In the genomic region with DNA sequence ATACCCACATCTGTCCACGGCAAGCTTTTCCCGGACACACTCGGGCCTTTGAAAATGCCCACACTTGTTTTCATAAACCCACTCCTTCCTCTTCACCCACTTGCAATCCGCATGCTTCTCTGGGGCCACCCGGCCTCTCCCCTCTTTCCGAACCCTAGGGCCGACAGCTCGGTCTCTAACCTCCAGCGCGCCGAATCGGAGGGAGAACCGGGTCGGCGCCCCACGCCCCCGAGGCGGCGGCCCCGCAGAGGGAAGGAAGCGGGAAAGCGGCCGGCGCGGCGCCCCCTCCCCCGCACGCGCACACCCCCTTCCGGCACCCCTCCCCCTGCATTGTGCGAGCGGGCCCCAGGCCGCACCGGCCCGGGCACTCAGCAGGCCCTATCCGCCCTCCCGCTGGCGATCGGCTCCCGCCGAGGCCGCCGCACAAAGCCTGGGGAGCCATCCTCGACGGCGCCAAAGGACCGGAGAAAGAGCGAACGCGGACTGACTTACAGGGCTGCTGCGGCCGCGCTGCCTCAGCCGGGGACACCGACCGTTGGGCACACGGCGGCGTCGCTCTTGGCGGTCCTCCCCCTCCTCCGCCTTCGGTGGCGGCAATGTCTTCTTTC, we compare ENCODE assay signal across 8 cellular contexts. TPM values are rescaled to one million over a fixed set of nuclear protein-coding genes. Genes with fewer than 3 reads are reported as not detected.
DNase-seq lines count a peak whose midpoint lies in the region; ATAC-seq and TF ChIP-seq lines count a peak whose summit lies in the region.

No MANE protein-coding gene starts in this region.

- H2AK5ac ChIP-seq in neuronal stem cell (ENCODE audit: low read depth, low read length) = peak overlapping the region; percentile 98

- H3K9me3 ChIP-seq in OCI-LY1 (ENCODE audit: low read length) (no peaks in the 10 kb centered on the region), neuronal stem cell (replicated peaks in 1 of 2; ENCODE audit: control insufficient read depth in 2 of 2, insufficient read depth in 1 of 2, low read depth in 1 of 2, low read length in 2 of 2) (peaks cover 0 to 5% of the 10 kb centered on the region in 2 donors), suprapubic skin (no peaks in the 10 kb centered on the region)

- H4K8ac ChIP-seq in neuronal stem cell (ENCODE audit: low read depth, low read length) = no peak overlapping the region

- H3K9me2 ChIP-seq in OCI-LY1 (ENCODE audit: low read depth, low read length) = no peaks in the 10 kb centered on the region

- H3K18ac ChIP-seq in neuronal stem cell (ENCODE audit: low read length) = peak overlapping the region; percentile 100

- H2BK12ac ChIP-seq in neuronal stem cell (ENCODE audit: low read length) = no peak overlapping the region

- H3K27me3 ChIP-seq in OCI-LY1 (ENCODE audit: insufficient read depth, low read length) = no peaks in the 10 kb centered on the region
- no peaks in the 10 kb centered on the region for H3K27me3 ChIP-seq in foreskin keratinocyte
- no peaks in the 10 kb centered on the region for H3K27me3 ChIP-seq in neuronal stem cell (ENCODE audit: control insufficient read depth in 3 of 3, insufficient read depth in 3 of 3, low read depth in 1 of 3, low read length in 3 of 3)
- no peaks in the 10 kb centered on the region for H3K27me3 ChIP-seq in suprapubic skin

- TF ChIP-seq CTCF in OCI-LY1 (IDR thresholded peaks at IDR 0.05; ENCODE audit: low read length) = no peak
- TF ChIP-seq CTCF in foreskin keratinocyte (conservative IDR thresholded peaks at IDR 0.05) = no peak
- TF ChIP-seq CTCF in suprapubic skin (IDR thresholded peaks at IDR 0.05) = no peak

- H3K4ac ChIP-seq in neuronal stem cell (ENCODE audit: low read length) = peak overlapping the region; percentile 97

- peaks cover 49% of the 10 kb centered on the region for H3K79me2 ChIP-seq in OCI-LY1 (ENCODE audit: insufficient read depth, low read length)

- peaks cover 31% of the 10 kb centered on the region for H3K36me3 ChIP-seq in OCI-LY1 (ENCODE audit: insufficient read depth, low read length)
- peaks cover 0 to 37% of the 10 kb centered on the region in 2 donors for H3K36me3 ChIP-seq in neuronal stem cell (replicated peaks in 1 of 2; ENCODE audit: control insufficient read depth in 2 of 2, insufficient read depth in 2 of 2, low read length in 2 of 2)
- no peaks in the 10 kb centered on the region for H3K36me3 ChIP-seq in suprapubic skin

- H3K4me2 ChIP-seq in OCI-LY1 (ENCODE audit: low read length) (peak overlapping the region; percentile 91), neuronal stem cell (ENCODE audit: insufficient read depth, low read length, poor library complexity, severe bottlenecking) (peak overlapping the region; percentile 47)

- H2BK120ac ChIP-seq in neuronal stem cell (ENCODE audit: low read depth, low read length) = no peak overlapping the region

- H4K20me1 ChIP-seq in OCI-LY1 (ENCODE audit: insufficient read depth, low read length) = peaks cover 6% of the 10 kb centered on the region; the same call in 1 of the 2 replicates

- no peaks in the 10 kb centered on the region for H3F3A ChIP-seq in OCI-LY1 (ENCODE audit: insufficient read depth, low read length)

- H2BK5ac ChIP-seq in neuronal stem cell (ENCODE audit: low read length) = peak overlapping the region; percentile 99

- no peak overlapping the region for H3K14ac ChIP-seq in neuronal stem cell (ENCODE audit: low read length)

- H2BK15ac ChIP-seq in neuronal stem cell (ENCODE audit: low read length) = peak overlapping the region; percentile 43

- WGBS in neuronal stem cell (ENCODE audit: extremely low coverage in 2 of 2, insufficient read length in 2 of 2, insufficient replicate concordance in 1 of 2), 2 donors = no CpG with 5 or more reads among the region's 64 CpGs
- WGBS in suprapubic skin = under 1% methylated on average over 22 of the region's 64 CpGs

- H3K23ac ChIP-seq in neuronal stem cell (ENCODE audit: low read depth, low read length, poor library complexity) = peak overlapping the region; percentile 99

- peak overlapping the region; percentile 96 for H4K91ac ChIP-seq in neuronal stem cell (ENCODE audit: low read depth, low read length, poor library complexity)

- no peak for TF ChIP-seq EP300 in suprapubic skin (IDR thresholded peaks at IDR 0.05)

- H3K4me1 ChIP-seq in OCI-LY1 (ENCODE audit: insufficient read depth, low read length, severe bottlenecking) = peaks cover 45% of the 10 kb centered on the region
- peaks cover 16% of the 10 kb centered on the region for H3K4me1 ChIP-seq in foreskin keratinocyte
- H3K4me1 ChIP-seq in neuronal stem cell (ENCODE audit: control insufficient read depth in 2 of 2, insufficient read depth in 1 of 2, low read depth in 1 of 2, low read length in 2 of 2) = peaks cover 19 to 21% of the 10 kb centered on the region in 2 donors
- H3K4me1 ChIP-seq in suprapubic skin = peaks cover 76% of the 10 kb centered on the region

- H3K4me3 ChIP-seq in OCI-LY1 (ENCODE audit: low read depth, low read length, poor library complexity, severe bottlenecking) = peak overlapping the region; percentile 85
- H3K4me3 ChIP-seq in neuronal stem cell (ENCODE audit: low read length in 2 of 2) = peak overlapping the region; percentile 94 to 100
- H3K4me3 ChIP-seq in suprapubic skin = peak overlapping the region; percentile 82

- DNase-seq in AML-193 (lab: John Stamatoyannopoulos, UW) (peak; percentile 47 to 56), foreskin keratinocyte (peak in 1 of 2 donors; percentile 38), neuronal stem cell (ENCODE audit: low spot score) (peak; percentile 66), suprapubic skin (ENCODE audit: low spot score in 2 of 2) (peak in 1 of 2 donors; percentile 76)
- peak; percentile 18 to 51 for DNase-seq in activated T-helper 1 cell treated with anti-CD3 and anti-CD28 coated beads, Interleukin-2, amount 50 U/mL, for 16 hours (ENCODE audit: low read depth in 1 of 2, low spot score in 1 of 2)

- H3K9ac ChIP-seq in OCI-LY1 (ENCODE audit: low read length) (peak overlapping the region; percentile 99), neuronal stem cell (ENCODE audit: low read depth, low read length, poor library complexity) (peak overlapping the region; percentile 100)

- H3K27ac ChIP-seq in OCI-LY1 (ENCODE audit: low read depth, low read length, poor library complexity, severe bottlenecking) (peak overlapping the region; percentile 88), foreskin keratinocyte (peak overlapping the region; percentile 91), neuronal stem cell (replicated peaks; ENCODE audit: low read length) (peak overlapping the region; percentile 100), suprapubic skin (peak overlapping the region; percentile 99)

- no peak for TF ChIP-seq POLR2A in suprapubic skin (IDR thresholded peaks at IDR 0.05)

- peaks cover under 1% of the 10 kb centered on the region for H3K79me1 ChIP-seq in neuronal stem cell (ENCODE audit: low read depth, low read length)

- H2AFZ ChIP-seq in OCI-LY1 (ENCODE audit: low read length) (no peak overlapping the region), neuronal stem cell (ENCODE audit: low read length) (peak overlapping the region; percentile 91)

- peak; percentile 19 for ATAC-seq in GM18873 (IDR thresholded peaks at IDR 0.05; ENCODE audit: low FRiP score, unreplicated experiment)
- peak; percentile 24 for ATAC-seq in HG03108 (IDR thresholded peaks at IDR 0.05; ENCODE audit: unreplicated experiment)
- ATAC-seq in foreskin keratinocyte = peak; percentile 44

RNA-seq across cellular contexts. Expression of gene PUM2, which starts 0.4 kb away (rescaled TPM):
- 43.9 and 44.1 TPM in 2 replicates for total RNA-seq in foreskin keratinocyte
- 9.5 and 11.6 TPM in 2 replicates for polyA plus RNA-seq in foreskin keratinocyte
- polyA plus RNA-seq in neuronal stem cell (2013, experiment 1 of 2) = 43.5 TPM
- 45.1 TPM for polyA plus RNA-seq in neuronal stem cell (2013, experiment 2 of 2)
- 100 to 1,000 TPM in 1 of 4 donors, 10 to 100 TPM in 3; 78.9 to 108 (median 99.0) TPM for total RNA-seq in suprapubic skin
